27 cellular contexts compared by ENCODE assay signal in the genomic region with DNA sequence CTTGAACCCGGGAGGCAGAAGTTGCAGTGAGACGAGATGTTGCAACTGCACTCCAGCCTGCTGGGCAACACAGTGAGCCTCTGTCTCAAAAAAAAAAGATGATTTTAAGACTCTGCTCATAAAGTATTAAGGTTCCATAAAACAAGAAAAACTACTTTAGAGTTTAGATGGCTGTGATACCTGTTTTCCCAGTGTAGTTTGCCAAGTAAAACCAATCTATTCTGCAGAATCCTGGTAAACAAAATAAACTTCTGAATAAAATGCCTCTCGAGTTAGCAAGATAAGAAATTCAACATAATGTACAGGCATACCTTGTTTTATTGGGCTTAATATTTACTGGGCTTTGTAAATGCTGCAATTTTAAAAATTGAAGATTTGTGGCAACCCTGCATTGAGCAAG.
"Had no signal": no experiment of that assay in that cellular context is flagged by ENCODE, and none has a peak within 500 bp of the region (broad histone marks: within the 10 kb centered on the region; RNA-seq: fewer than 3 reads in every experiment).

No MANE protein-coding gene starts in this region.

- H3K9me3 ChIP-seq: lower lobe of right lung, neutrophil, stomach, testis, thyroid gland, transverse colon, upper lobe of right lung had no signal

- ATAC-seq: left cardiac atrium; left lobe of liver; lower lobe of right lung; naive thymus-derived CD8-positive, alpha-beta T cell; right cardiac atrium; sciatic nerve; stimulated activated naive B cell treated with anti-CD40 and anti-IgM and Interleukin-4, amounts not matched to agents 10 μg/mL and 1 μg/mL and 100 μg/mL, for 72 hours; stimulated activated naive CD8-positive, alpha-beta T cell treated with anti-CD3 and anti-CD28 coated beads, Interleukin-15, Interleukin-2, amounts not matched to agents 100 U/mL and 50 U/mL, for 24 hours; upper lobe of right lung had no signal

- H3K27ac Mint-ChIP-seq: nephron; neural progenitor cell; stimulated activated naive B cell treated with anti-CD40 and anti-IgM and Interleukin-4, amounts not matched to agents 10 μg/mL and 1 μg/mL and 100 μg/mL, for 72 hours had no signal

- H3K36me3 ChIP-seq: neural progenitor cell had no signal

- H3K27me3 Mint-ChIP-seq: naive thymus-derived CD8-positive, alpha-beta T cell; stimulated activated naive B cell treated with anti-CD40 and anti-IgM and Interleukin-4, amounts not matched to agents 10 μg/mL and 1 μg/mL and 100 μg/mL, for 72 hours had no signal

- H3K4me3 ChIP-seq: lower lobe of right lung, neural progenitor cell, skin epidermis, stomach, testis, thyroid gland, transverse colon, upper lobe of right lung had no signal

- H3K4me3 Mint-ChIP-seq: naive thymus-derived CD8-positive, alpha-beta T cell; nephron; neural progenitor cell; stimulated activated naive B cell treated with anti-CD40 and anti-IgM and Interleukin-4, amounts not matched to agents 10 μg/mL and 1 μg/mL and 100 μg/mL, for 72 hours had no signal

- H3K4me1 Mint-ChIP-seq: nephron, neural progenitor cell had no signal

- DNase-seq: hippocampal formation; kidney glomerular epithelial cell; left cardiac atrium; lower lobe of right lung; mammary epithelial cell; mesenchymal stem cell; naive thymus-derived CD8-positive, alpha-beta T cell; occipital lobe; right cardiac atrium; stimulated activated CD4-positive, alpha-beta T cell treated with anti-CD3 and anti-CD28 coated beads, Interleukin-12 subunit alpha, Interleukin-12 subunit beta, amount 100 ng/mL, for 4 hours; stimulated activated CD4-positive, alpha-beta T cell treated with anti-CD3 and anti-CD28 coated beads, Interleukin-15, amount 100 ng/mL, for 24 hours; stimulated activated CD4-positive, alpha-beta T cell treated with anti-CD3 and anti-CD28 coated beads, Interleukin-2, amount 100 ng/mL, for 24 hours; stimulated activated CD4-positive, alpha-beta T cell treated with anti-CD3 and anti-CD28 coated beads, Interleukin-4, amount 100 ng/mL, for 1 hour; stimulated activated naive B cell treated with anti-CD40 and anti-IgM and Interleukin-4, amounts not matched to agents 10 μg/mL and 1 μg/mL and 100 μg/mL, for 72 hours; stimulated activated naive CD8-positive, alpha-beta T cell treated with anti-CD3 and anti-CD28 coated beads, Interleukin-15, Interleukin-2, amounts not matched to agents 100 U/mL and 50 U/mL, for 24 hours; stomach; testis; thyroid gland; transverse colon; upper lobe of right lung had no signal

- H3K27me3 ChIP-seq: neural progenitor cell, neutrophil, stomach, testis, thyroid gland, transverse colon, upper lobe of right lung had no signal

- H3K27ac ChIP-seq: lower lobe of right lung, neural progenitor cell, neutrophil, parathyroid adenoma, skin epidermis, stomach, testis, thyroid gland, transverse colon, upper lobe of right lung had no signal

- H3K9me3 Mint-ChIP-seq: naive thymus-derived CD8-positive, alpha-beta T cell; nephron; neural progenitor cell; stimulated activated naive B cell treated with anti-CD40 and anti-IgM and Interleukin-4, amounts not matched to agents 10 μg/mL and 1 μg/mL and 100 μg/mL, for 72 hours had no signal

- H3K4me1 ChIP-seq: lower lobe of right lung, neural progenitor cell, parathyroid adenoma, testis, thyroid gland, transverse colon, upper lobe of right lung had no signal
